In genomic region chr1:22739648-22740385, GRCh38 we compare ENCODE assay signal across 12 cellular contexts. TPM values are rescaled to one million over a fixed set of nuclear protein-coding genes. Genes with fewer than 3 reads are reported as not detected.
DNase-seq lines count a peak whose midpoint lies in the region; ATAC-seq and TF ChIP-seq lines count a peak whose summit lies in the region.
"Had no signal": no experiment of that assay in that cellular context is flagged by ENCODE, and none has a peak within 500 bp of the region (broad histone marks: within the 10 kb centered on the region; RNA-seq: fewer than 3 reads in every experiment).

No MANE protein-coding gene starts in this region.

- DNase-seq in AG04449 (ENCODE audit: low read depth, low spot score) (peak; percentile 67), LHCN-M2 (ENCODE audit: low read depth) (peak; percentile 87), chondrocyte (ENCODE audit: low spot score) (no peak), MCF 10A (ENCODE audit: unreplicated experiment) (no peak), GM20000 (ENCODE audit: low spot score) (no peak)
- DNase-seq in activated CD4-positive, alpha-beta T cell treated with anti-CD3 and anti-CD28 coated beads for 1 hour: no peak
- DNase-seq: mucosa of descending colon, NCI-H446 treated with DMSO at 0.1 percent for 48 hours had no signal

- POLR2A ChIA-PET in AG04449 (lab: Yijun Ruan, JAX): no interaction called here
- POLR2A ChIA-PET in MCF 10A (lab: Yijun Ruan, JAX): no interaction called here

- H3K27me3 Mint-ChIP-seq in chondrocyte (ENCODE audit: low read depth): no peaks in the 10 kb centered on the region
- peaks cover 13% of the 10 kb centered on the region for H3K27me3 Mint-ChIP-seq in nephron (ENCODE audit: low read depth)
- H3K27me3 Mint-ChIP-seq in MCF 10A (ENCODE audit: insufficient read depth, unreplicated experiment): no peaks in the 10 kb centered on the region

- no peak overlapping the region for H3K4me3 ChIP-seq in AG04449 (ENCODE audit: low read depth, low read length)
- H3K4me3 ChIP-seq: mucosa of descending colon had no signal

- H3K4me1 Mint-ChIP-seq in chondrocyte (ENCODE audit: low read depth) (peaks cover 67% of the 10 kb centered on the region), nephron (peaks cover 38% of the 10 kb centered on the region), MCF 10A (ENCODE audit: insufficient read depth, unreplicated experiment) (no peaks in the 10 kb centered on the region)

- intact Hi-C loops in MCF 10A (cut with micrococcal nuclease): no loop called here

- H3K4me3 Mint-ChIP-seq in chondrocyte (ENCODE audit: unreplicated experiment) (peak overlapping the region; percentile 37), nephron (no peak overlapping the region), MCF 10A (ENCODE audit: unreplicated experiment) (no peak overlapping the region)
- H3K4me3 Mint-ChIP-seq: activated T-helper 1 cell treated with anti-CD3 and anti-CD28 coated beads, Interleukin-12 subunit alpha, Interleukin-12 subunit beta, Interleukin-2, Interleukin-4 antibody, amounts not matched to agents 30 ng/mL and 10 ng/mL and 1 ng/mL, durations not matched to agents 14 hours and 24 hours and 36 hours; T-helper 1 cell treated with Interleukin-12 subunit alpha and Interleukin-12 subunit beta and Interleukin-4 antibody, amounts not matched to agents 30 μg/mL and 1 μg/mL, for 36 hours had no signal

- TF ChIP-seq CTCF in AG04449 (IDR thresholded peaks at IDR 0.05; ENCODE audit: insufficient read depth, low read length, missing control alignments) (no peak), chondrocyte (IDR thresholded peaks at IDR 0.05) (no peak), nephron (IDR thresholded peaks at IDR 0.05; ENCODE audit: unreplicated experiment in 3 of 3) (no peak), MCF 10A (IDR thresholded peaks at IDR 0.05; ENCODE audit: unreplicated experiment) (no peak), GM20000 (IDR thresholded peaks at IDR 0.05; ENCODE audit: extremely low read depth, missing control alignments) (no peak)

- no peaks in the 10 kb centered on the region for H3K9me3 Mint-ChIP-seq in chondrocyte (ENCODE audit: low read depth)
- H3K9me3 Mint-ChIP-seq in nephron: no peaks in the 10 kb centered on the region
- H3K9me3 Mint-ChIP-seq in MCF 10A (ENCODE audit: unreplicated experiment): no peaks in the 10 kb centered on the region
- H3K9me3 Mint-ChIP-seq: activated T-helper 1 cell treated with anti-CD3 and anti-CD28 coated beads, Interleukin-12 subunit alpha, Interleukin-12 subunit beta, Interleukin-2, Interleukin-4 antibody, amounts not matched to agents 30 ng/mL and 10 ng/mL and 1 ng/mL, durations not matched to agents 14 hours and 24 hours and 36 hours; T-helper 1 cell treated with Interleukin-12 subunit alpha and Interleukin-12 subunit beta and Interleukin-4 antibody, amounts not matched to agents 30 μg/mL and 1 μg/mL, for 36 hours had no signal

- ATAC-seq in HG03432 (IDR thresholded peaks at IDR 0.05; ENCODE audit: unreplicated experiment): no peak
- ATAC-seq: mucosa of descending colon had no signal

- no TSS peak for BruUV-seq in MCF 10A (replicated peaks; lab: Mats Ljungman, UMichigan)

- peak overlapping the region; percentile 96 for H3K27ac Mint-ChIP-seq in chondrocyte (ENCODE audit: unreplicated experiment)
- peak overlapping the region; percentile 48 to 61 (median 54) for H3K27ac Mint-ChIP-seq in nephron
- H3K27ac Mint-ChIP-seq in MCF 10A (ENCODE audit: low read depth, unreplicated experiment): no peak overlapping the region
- H3K27ac Mint-ChIP-seq: activated T-helper 1 cell treated with anti-CD3 and anti-CD28 coated beads, Interleukin-12 subunit alpha, Interleukin-12 subunit beta, Interleukin-2, Interleukin-4 antibody, amounts not matched to agents 30 ng/mL and 10 ng/mL and 1 ng/mL, durations not matched to agents 14 hours and 24 hours and 36 hours; T-helper 1 cell treated with Interleukin-12 subunit alpha and Interleukin-12 subunit beta and Interleukin-4 antibody, amounts not matched to agents 30 μg/mL and 1 μg/mL, for 36 hours had no signal

- CTCF ChIA-PET in AG04449 (lab: Yijun Ruan, JAX) (interaction anchor here (1.6 kb wide), 1 partner anchor 35 kb away, joined by 6 read pairs; no protein-coding TSS in a partner anchor), MCF 10A (lab: Yijun Ruan, JAX) (no interaction called here)

- H3K36me3 Mint-ChIP-seq in chondrocyte (ENCODE audit: low read depth) (no peaks in the 10 kb centered on the region), nephron (ENCODE audit: low read depth) (no peaks in the 10 kb centered on the region), MCF 10A (ENCODE audit: insufficient read depth, unreplicated experiment) (no peaks in the 10 kb centered on the region)

RNA-seq across cellular contexts. Expression of gene EPHB2, which starts 29.2 kb away (rescaled TPM):
- 2.6 and 3.5 TPM in 2 replicates for total RNA-seq in LHCN-M2 (2014; rRNA removed)
- 7.1 TPM for polyA plus RNA-seq in LHCN-M2 (2012)
- total RNA-seq in chondrocyte: 44.6 to 57.5 TPM (median 48.0 TPM) in 3 replicates
- 0.22 and 0.79 TPM in 2 replicates for total RNA-seq in MCF 10A (2022)
- total RNA-seq: activated T-helper 1 cell treated with anti-CD3 and anti-CD28 coated beads, Interleukin-12 subunit alpha, Interleukin-12 subunit beta, Interleukin-2, Interleukin-4 antibody, amounts not matched to agents 30 ng/mL and 10 ng/mL and 1 ng/mL, durations not matched to agents 14 hours and 24 hours and 36 hours had no signal

Comparison
In these comparisons a context has a peak if more than half of its experiments do, and no peak if none do; other contexts are left out.
1. DNase-seq: peak in AG04449 (single experiment) and LHCN-M2 (single experiment); none in chondrocyte (single experiment), MCF 10A (single experiment), GM20000 (single experiment) and activated CD4-positive, alpha-beta T cell treated with anti-CD3 and anti-CD28 coated beads for 1 hour (single experiment).
2. RNA of gene EPHB2, which starts 29.2 kb away (total RNA-seq): 44.6 to 57.5 TPM in chondrocyte; 2.6 to 3.5 TPM in LHCN-M2 and 0.22 to 0.79 TPM in MCF 10A; every median in the first group is over 10 times any median in the second.